1 cellular context compared by ENCODE assay signal in the genomic region with DNA sequence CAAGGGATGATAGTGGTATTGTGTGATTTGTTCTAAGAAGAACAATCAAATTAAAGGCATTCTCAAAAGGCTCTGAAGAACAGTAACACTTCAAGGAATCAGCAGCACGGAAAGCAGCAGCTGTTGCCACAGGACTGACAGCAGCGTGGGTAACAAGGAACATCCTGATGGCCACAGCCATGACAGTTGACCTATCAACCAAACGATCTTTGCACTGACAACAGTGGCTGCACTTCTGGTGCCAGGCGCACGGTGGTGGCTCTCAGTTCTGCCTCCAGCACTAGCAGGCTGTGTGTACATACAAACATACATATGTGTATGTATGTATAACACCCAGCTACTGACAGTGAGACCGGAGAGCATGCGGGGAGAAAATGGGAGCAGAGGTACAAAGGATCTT.
A peak's percentile ranks its signal among the peaks of the same experiment; 100 is the strongest.
TF ChIP-seq lines count a peak whose summit lies in the region.

No MANE protein-coding gene starts in this region.

TF ChIP-seq in HepG2, 621 proteins besides CTCF, POLR2A, EP300 and RAD21 (continued from another document and continues in another):
- TF ChIP-seq, protein P1, sequence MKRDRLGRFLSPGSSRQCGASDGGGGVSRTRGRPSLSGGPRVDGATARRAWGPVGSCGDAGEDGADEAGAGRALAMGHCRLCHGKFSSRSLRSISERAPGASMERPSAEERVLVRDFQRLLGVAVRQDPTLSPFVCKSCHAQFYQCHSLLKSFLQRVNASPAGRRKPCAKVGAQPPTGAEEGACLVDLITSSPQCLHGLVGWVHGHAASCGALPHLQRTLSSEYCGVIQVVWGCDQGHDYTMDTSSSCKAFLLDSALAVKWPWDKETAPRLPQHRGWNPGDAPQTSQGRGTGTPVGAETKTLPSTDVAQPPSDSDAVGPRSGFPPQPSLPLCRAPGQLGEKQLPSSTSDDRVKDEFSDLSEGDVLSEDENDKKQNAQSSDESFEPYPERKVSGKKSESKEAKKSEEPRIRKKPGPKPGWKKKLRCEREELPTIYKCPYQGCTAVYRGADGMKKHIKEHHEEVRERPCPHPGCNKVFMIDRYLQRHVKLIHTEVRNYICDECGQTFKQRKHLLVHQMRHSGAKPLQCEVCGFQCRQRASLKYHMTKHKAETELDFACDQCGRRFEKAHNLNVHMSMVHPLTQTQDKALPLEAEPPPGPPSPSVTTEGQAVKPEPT (CRISPR knock-in tag; IDR thresholded peaks at IDR 0.05; ENCODE audit: low read depth), result no peak
- TF ChIP-seq NCOA5 (CRISPR knock-in tag; IDR thresholded peaks at IDR 0.05) (no peak), SUZ12 (IDR thresholded peaks at IDR 0.05; ENCODE audit: low read depth, low read length) (no peak), ARID3A (IDR thresholded peaks at IDR 0.05; ENCODE audit: low read depth, low read length) (no peak), ZNF496 (CRISPR knock-in tag; IDR thresholded peaks at IDR 0.05; ENCODE audit: insufficient replicate concordance) (no peak), CREB1 (IDR thresholded peaks at IDR 0.05) (no peak), CREB1 (CRISPR knock-in tag; IDR thresholded peaks at IDR 0.05) (no peak), NFIC (IDR thresholded peaks at IDR 0.05; ENCODE audit: low read length) (no peak), ZNF33A (CRISPR knock-in tag; IDR thresholded peaks at IDR 0.05; ENCODE audit: borderline replicate concordance) (no peak), TAF1 (CRISPR knock-in tag; IDR thresholded peaks at IDR 0.05) (no peak), ZBTB25 (CRISPR knock-in tag; IDR thresholded peaks at IDR 0.05) (no peak), ZMYM4 (CRISPR knock-in tag; IDR thresholded peaks at IDR 0.05) (peak; percentile 66), ZNF33B (CRISPR knock-in tag; IDR thresholded peaks at IDR 0.05) (no peak), CBX5 (CRISPR knock-in tag; IDR thresholded peaks at IDR 0.05; ENCODE audit: borderline replicate concordance) (peak; percentile 57; the same call in 1 of the 2 replicates), REXO4 (CRISPR knock-in tag; IDR thresholded peaks at IDR 0.05; ENCODE audit: borderline replicate concordance) (no peak), MTERF4 (CRISPR knock-in tag; IDR thresholded peaks at IDR 0.05) (no peak), ZNF460 (CRISPR knock-in tag; IDR thresholded peaks at IDR 0.05; ENCODE audit: borderline replicate concordance) (no peak), THAP8 (CRISPR knock-in tag; IDR thresholded peaks at IDR 0.05; ENCODE audit: borderline replicate concordance) (no peak), RARA (CRISPR knock-in tag; IDR thresholded peaks at IDR 0.05) (0 out of 2 replicates have a peak, but pooled peaks have one; percentile 30), ZFP36 (IDR thresholded peaks at IDR 0.05; ENCODE audit: borderline replicate concordance, low read depth, low read length, partially characterized antibody) (no peak), ZIK1 (CRISPR knock-in tag; IDR thresholded peaks at IDR 0.05; ENCODE audit: borderline replicate concordance, low read depth) (no peak), ONECUT2 (CRISPR knock-in tag; IDR thresholded peaks at IDR 0.05) (no peak), ZBTB20 (CRISPR knock-in tag; IDR thresholded peaks at IDR 0.05; ENCODE audit: borderline replicate concordance, low read depth) (no peak), ZNF3 (CRISPR knock-in tag; IDR thresholded peaks at IDR 0.05) (no peak), CCDC6 (CRISPR knock-in tag; IDR thresholded peaks at IDR 0.05) (no peak), BRCA1 (CRISPR knock-in tag; IDR thresholded peaks at IDR 0.05) (no peak), KAT7 (CRISPR knock-in tag; IDR thresholded peaks at IDR 0.05; ENCODE audit: borderline replicate concordance) (no peak), JUN (CRISPR knock-in tag; IDR thresholded peaks at IDR 0.05) (no peak), ZNF253 (CRISPR knock-in tag; IDR thresholded peaks at IDR 0.05; ENCODE audit: borderline replicate concordance) (no peak), ZNF569 (CRISPR knock-in tag; IDR thresholded peaks at IDR 0.05; ENCODE audit: borderline replicate concordance) (no peak), POGZ (CRISPR knock-in tag; IDR thresholded peaks at IDR 0.05) (peak; percentile 75)
- TF ChIP-seq, protein P2, sequence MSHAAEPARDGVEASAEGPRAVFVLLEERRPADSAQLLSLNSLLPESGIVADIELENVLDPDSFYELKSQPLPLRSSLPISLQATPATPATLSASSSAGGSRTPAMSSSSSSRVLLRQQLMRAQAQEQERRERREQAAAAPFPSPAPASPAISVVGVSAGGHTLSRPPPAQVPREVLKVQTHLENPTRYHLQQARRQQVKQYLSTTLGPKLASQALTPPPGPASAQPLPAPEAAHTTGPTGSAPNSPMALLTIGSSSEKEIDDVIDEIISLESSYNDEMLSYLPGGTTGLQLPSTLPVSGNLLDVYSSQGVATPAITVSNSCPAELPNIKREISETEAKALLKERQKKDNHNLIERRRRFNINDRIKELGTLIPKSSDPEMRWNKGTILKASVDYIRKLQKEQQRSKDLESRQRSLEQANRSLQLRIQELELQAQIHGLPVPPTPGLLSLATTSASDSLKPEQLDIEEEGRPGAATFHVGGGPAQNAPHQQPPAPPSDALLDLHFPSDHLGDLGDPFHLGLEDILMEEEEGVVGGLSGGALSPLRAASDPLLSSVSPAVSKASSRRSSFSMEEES (CRISPR knock-in tag; IDR thresholded peaks at IDR 0.05), result no peak
- TF ChIP-seq, protein P3, sequence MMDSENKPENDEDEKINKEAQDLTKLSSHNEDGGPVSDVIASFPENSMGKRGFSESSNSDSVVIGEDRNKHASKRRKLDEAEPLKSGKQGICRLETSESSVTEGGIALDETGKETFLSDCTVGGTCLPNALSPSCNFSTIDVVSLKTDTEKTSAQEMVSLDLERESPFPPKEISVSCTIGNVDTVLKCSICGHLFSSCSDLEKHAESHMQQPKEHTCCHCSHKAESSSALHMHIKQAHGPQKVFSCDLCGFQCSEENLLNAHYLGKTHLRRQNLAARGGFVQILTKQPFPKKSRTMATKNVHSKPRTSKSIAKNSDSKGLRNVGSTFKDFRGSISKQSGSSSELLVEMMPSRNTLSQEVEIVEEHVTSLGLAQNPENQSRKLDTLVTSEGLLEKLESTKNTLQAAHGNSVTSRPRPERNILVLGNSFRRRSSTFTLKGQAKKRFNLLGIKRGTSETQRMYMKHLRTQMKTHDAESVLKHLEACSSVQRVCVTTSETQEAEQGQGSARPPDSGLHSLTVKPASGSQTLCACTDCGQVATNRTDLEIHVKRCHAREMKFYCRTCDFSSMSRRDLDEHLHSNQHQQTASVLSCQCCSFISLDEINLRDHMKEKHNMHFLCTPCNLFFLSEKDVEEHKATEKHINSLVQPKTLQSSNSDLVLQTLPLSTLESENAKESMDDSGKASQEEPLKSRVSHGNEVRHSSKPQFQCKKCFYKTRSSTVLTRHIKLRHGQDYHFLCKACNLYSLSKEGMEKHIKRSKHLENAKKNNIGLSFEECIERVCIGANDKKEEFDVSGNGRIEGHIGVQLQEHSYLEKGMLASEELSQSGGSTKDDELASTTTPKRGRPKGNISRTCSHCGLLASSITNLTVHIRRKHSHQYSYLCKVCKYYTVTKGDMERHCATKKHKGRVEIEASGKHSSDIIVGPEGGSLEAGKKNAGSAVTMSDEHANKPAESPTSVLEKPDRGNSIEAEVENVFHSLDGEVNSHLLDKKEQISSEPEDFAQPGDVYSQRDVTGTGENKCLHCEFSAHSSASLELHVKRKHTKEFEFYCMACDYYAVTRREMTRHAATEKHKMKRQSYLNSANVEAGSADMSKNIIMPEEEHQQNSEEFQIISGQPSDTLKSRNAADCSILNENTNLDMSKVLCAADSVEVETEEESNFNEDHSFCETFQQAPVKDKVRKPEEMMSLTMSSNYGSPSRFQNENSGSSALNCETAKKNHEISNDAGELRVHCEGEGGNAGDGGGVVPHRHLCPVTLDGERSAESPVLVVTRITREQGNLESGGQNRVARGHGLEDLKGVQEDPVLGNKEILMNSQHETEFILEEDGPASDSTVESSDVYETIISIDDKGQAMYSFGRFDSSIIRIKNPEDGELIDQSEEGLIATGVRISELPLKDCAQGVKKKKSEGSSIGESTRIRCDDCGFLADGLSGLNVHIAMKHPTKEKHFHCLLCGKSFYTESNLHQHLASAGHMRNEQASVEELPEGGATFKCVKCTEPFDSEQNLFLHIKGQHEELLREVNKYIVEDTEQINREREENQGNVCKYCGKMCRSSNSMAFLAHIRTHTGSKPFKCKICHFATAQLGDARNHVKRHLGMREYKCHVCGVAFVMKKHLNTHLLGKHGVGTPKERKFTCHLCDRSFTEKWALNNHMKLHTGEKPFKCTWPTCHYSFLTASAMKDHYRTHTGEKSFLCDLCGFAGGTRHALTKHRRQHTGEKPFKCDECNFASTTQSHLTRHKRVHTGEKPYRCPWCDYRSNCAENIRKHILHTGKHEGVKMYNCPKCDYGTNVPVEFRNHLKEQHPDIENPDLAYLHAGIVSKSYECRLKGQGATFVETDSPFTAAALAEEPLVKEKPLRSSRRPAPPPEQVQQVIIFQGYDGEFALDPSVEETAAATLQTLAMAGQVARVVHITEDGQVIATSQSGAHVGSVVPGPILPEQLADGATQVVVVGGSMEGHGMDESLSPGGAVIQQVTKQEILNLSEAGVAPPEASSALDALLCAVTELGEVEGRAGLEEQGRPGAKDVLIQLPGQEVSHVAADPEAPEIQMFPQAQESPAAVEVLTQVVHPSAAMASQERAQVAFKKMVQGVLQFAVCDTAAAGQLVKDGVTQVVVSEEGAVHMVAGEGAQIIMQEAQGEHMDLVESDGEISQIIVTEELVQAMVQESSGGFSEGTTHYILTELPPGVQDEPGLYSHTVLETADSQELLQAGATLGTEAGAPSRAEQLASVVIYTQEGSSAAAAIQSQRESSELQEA (CRISPR knock-in tag; IDR thresholded peaks at IDR 0.05; ENCODE audit: not compliant biosample characterization), result no peak
- TF ChIP-seq, protein P4, sequence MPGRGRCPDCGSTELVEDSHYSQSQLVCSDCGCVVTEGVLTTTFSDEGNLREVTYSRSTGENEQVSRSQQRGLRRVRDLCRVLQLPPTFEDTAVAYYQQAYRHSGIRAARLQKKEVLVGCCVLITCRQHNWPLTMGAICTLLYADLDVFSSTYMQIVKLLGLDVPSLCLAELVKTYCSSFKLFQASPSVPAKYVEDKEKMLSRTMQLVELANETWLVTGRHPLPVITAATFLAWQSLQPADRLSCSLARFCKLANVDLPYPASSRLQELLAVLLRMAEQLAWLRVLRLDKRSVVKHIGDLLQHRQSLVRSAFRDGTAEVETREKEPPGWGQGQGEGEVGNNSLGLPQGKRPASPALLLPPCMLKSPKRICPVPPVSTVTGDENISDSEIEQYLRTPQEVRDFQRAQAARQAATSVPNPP (CRISPR knock-in tag; IDR thresholded peaks at IDR 0.05), result no peak
- TF ChIP-seq, protein P5, sequence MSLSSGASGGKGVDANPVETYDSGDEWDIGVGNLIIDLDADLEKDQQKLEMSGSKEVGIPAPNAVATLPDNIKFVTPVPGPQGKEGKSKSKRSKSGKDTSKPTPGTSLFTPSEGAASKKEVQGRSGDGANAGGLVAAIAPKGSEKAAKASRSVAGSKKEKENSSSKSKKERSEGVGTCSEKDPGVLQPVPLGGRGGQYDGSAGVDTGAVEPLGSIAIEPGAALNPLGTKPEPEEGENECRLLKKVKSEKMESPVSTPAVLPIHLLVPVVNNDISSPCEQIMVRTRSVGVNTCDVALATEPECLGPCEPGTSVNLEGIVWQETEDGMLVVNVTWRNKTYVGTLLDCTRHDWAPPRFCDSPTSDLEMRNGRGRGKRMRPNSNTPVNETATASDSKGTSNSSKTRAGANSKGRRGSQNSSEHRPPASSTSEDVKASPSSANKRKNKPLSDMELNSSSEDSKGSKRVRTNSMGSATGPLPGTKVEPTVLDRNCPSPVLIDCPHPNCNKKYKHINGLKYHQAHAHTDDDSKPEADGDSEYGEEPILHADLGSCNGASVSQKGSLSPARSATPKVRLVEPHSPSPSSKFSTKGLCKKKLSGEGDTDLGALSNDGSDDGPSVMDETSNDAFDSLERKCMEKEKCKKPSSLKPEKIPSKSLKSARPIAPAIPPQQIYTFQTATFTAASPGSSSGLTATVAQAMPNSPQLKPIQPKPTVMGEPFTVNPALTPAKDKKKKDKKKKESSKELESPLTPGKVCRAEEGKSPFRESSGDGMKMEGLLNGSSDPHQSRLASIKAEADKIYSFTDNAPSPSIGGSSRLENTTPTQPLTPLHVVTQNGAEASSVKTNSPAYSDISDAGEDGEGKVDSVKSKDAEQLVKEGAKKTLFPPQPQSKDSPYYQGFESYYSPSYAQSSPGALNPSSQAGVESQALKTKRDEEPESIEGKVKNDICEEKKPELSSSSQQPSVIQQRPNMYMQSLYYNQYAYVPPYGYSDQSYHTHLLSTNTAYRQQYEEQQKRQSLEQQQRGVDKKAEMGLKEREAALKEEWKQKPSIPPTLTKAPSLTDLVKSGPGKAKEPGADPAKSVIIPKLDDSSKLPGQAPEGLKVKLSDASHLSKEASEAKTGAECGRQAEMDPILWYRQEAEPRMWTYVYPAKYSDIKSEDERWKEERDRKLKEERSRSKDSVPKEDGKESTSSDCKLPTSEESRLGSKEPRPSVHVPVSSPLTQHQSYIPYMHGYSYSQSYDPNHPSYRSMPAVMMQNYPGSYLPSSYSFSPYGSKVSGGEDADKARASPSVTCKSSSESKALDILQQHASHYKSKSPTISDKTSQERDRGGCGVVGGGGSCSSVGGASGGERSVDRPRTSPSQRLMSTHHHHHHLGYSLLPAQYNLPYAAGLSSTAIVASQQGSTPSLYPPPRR (CRISPR knock-in tag; IDR thresholded peaks at IDR 0.05; ENCODE audit: borderline replicate concordance), result no peak
